In genomic region chr2:189382668-189383067, GRCh38 we compare ENCODE assay signal across 24 cellular contexts.
"Had no signal": no experiment of that assay in that cellular context is flagged by ENCODE, and none has a peak within 500 bp of the region (broad histone marks: within the 10 kb centered on the region; RNA-seq: fewer than 3 reads in every experiment).

No MANE protein-coding gene starts in this region.

- DNase-seq: effector CD8-positive, alpha-beta T cell; endodermal cell; foreskin keratinocyte; glutamatergic neuron; heart right ventricle; hypothalamus; left ventricle myocardium superior; lower lobe of right lung; natural killer cell; stimulated activated CD4-positive, alpha-beta T cell treated with anti-CD3 and anti-CD28 coated beads, Interleukin-12 subunit alpha, Interleukin-12 subunit beta, amount 100 ng/mL, for 4 hours; stimulated activated CD4-positive, alpha-beta T cell treated with anti-CD3 and anti-CD28 coated beads, Interleukin-2, amount 100 ng/mL, for 24 hours; stimulated activated CD4-positive, alpha-beta T cell treated with anti-CD3 and anti-CD28 coated beads, Interleukin-4, amount 100 ng/mL, for 24 hours; stimulated activated naive CD4-positive, alpha-beta T cell treated with Interleukin-2 at 50 U/mL for 16 hours; stomach; thyroid gland had no signal

- H3K27me3 Mint-ChIP-seq: type B pancreatic cell had no signal

- ATAC-seq: foreskin keratinocyte; heart right ventricle; left ventricle myocardium superior; lower lobe of right lung; natural killer cell; sciatic nerve; stimulated activated effector memory CD8-positive, alpha-beta T cell treated with anti-CD3 and anti-CD28 coated beads, Interleukin-12 subunit alpha, Interleukin-12 subunit beta, amount 100 ng/mL, for 72 hours had no signal

- H3K4me1 ChIP-seq: heart right ventricle, lower lobe of right lung, prostate gland, right atrium auricular region had no signal

- H3K4me3 Mint-ChIP-seq: endodermal cell; natural killer cell; stimulated activated effector memory CD8-positive, alpha-beta T cell treated with anti-CD3 and anti-CD28 coated beads, Interleukin-12 subunit alpha, Interleukin-12 subunit beta, amount 100 ng/mL, for 72 hours; type B pancreatic cell had no signal

- H3K27me3 ChIP-seq: esophagus muscularis mucosa, foreskin keratinocyte, heart right ventricle, neutrophil, right atrium auricular region, stomach, thyroid gland had no signal

- H3K36me3 ChIP-seq: esophagus muscularis mucosa, heart right ventricle, lower lobe of right lung, neutrophil, prostate gland, right atrium auricular region, stomach, thyroid gland had no signal

- H3K9me3 ChIP-seq: esophagus muscularis mucosa, lower lobe of right lung, neutrophil, prostate gland, right atrium auricular region, stomach, thyroid gland had no signal

- FAIRE-seq: keratinocyte had no signal

- H3K4me1 Mint-ChIP-seq: endodermal cell; natural killer cell; stimulated activated effector memory CD8-positive, alpha-beta T cell treated with anti-CD3 and anti-CD28 coated beads, Interleukin-12 subunit alpha, Interleukin-12 subunit beta, amount 100 ng/mL, for 72 hours had no signal

- H3K9me3 Mint-ChIP-seq: endodermal cell; stimulated activated effector memory CD8-positive, alpha-beta T cell treated with anti-CD3 and anti-CD28 coated beads, Interleukin-12 subunit alpha, Interleukin-12 subunit beta, amount 100 ng/mL, for 72 hours had no signal

- H3K4me3 ChIP-seq: esophagus muscularis mucosa, heart right ventricle, lower lobe of right lung, prostate gland, right atrium auricular region, smooth muscle cell, stomach, thyroid gland had no signal

- H3K36me3 Mint-ChIP-seq: natural killer cell; stimulated activated effector memory CD8-positive, alpha-beta T cell treated with anti-CD3 and anti-CD28 coated beads, Interleukin-12 subunit alpha, Interleukin-12 subunit beta, amount 100 ng/mL, for 72 hours had no signal

- H3K4me2 ChIP-seq: smooth muscle cell had no signal

- H3K27ac ChIP-seq: esophagus muscularis mucosa, foreskin keratinocyte, heart right ventricle, lower lobe of right lung, neutrophil, prostate gland, right atrium auricular region, stomach, thyroid gland had no signal

- H3K27ac Mint-ChIP-seq: endodermal cell; natural killer cell; stimulated activated effector memory CD8-positive, alpha-beta T cell treated with anti-CD3 and anti-CD28 coated beads, Interleukin-12 subunit alpha, Interleukin-12 subunit beta, amount 100 ng/mL, for 72 hours; type B pancreatic cell had no signal
